In genomic region chr5:71744009-71744792, GRCh38 we compare ENCODE assay signal across 1 cellular context.
TF ChIP-seq lines count a peak whose summit lies in the region.

No MANE protein-coding gene starts in this region.

TF ChIP-seq in GM23338, 12 proteins besides CTCF, POLR2A, EP300 and RAD21 (continued from another document):
- TF ChIP-seq ETS1 (IDR thresholded peaks at IDR 0.05) (no peak), ZNF331 (CRISPR knock-in tag; IDR thresholded peaks at IDR 0.05; ENCODE audit: low read depth) (no peak), ZNF114 (CRISPR knock-in tag; IDR thresholded peaks at IDR 0.05) (no peak), POLR2AphosphoS5 (IDR thresholded peaks at IDR 0.05; ENCODE audit: low read depth) (no peak), STAT1 (IDR thresholded peaks at IDR 0.05; ENCODE audit: unreplicated experiment) (no peak), EZH2 (IDR thresholded peaks at IDR 0.05; ENCODE audit: low read depth, unreplicated experiment) (no peak)
